Comparison of ENCODE assay signal across 9 cellular contexts in the genomic region with DNA sequence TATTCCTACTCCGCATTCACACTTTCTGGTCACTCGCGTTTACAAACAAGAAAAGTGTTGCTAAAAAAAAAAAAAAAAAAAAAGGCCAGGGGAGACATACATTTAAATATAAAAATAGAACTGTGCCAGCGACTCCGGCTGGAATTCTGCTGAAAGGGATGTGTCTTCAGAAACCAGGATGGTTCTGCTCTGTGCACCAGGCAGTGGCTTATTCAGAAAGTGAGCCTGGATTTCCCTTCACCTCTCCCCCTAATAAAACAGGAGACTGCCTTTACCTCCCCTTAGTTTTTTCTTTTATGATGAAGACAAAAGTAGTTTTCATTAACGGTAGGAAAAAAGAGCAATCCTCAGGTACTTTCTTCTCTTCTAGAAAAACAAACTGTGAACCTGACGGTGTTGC. TPM values are rescaled to one million over a fixed set of nuclear protein-coding genes. Genes with fewer than 3 reads are reported as not detected.
DNase-seq lines count a peak whose midpoint lies in the region; ATAC-seq, FAIRE-seq and TF ChIP-seq lines count a peak whose summit lies in the region.
"Had no signal": no experiment of that assay in that cellular context is flagged by ENCODE, and none has a peak within 500 bp of the region (broad histone marks: within the 10 kb centered on the region; RNA-seq: fewer than 3 reads in every experiment).

No MANE protein-coding gene starts in this region.

- H3K36me3 ChIP-seq in keratinocyte (ENCODE audit: control insufficient read depth in 2 of 2, extremely low read depth in 1 of 2, insufficient read depth in 2 of 2, low read length in 2 of 2) (no peaks in the 10 kb centered on the region), stomach (no peaks in the 10 kb centered on the region)

- no peaks in the 10 kb centered on the region for H3K79me2 ChIP-seq in keratinocyte (ENCODE audit: control insufficient read depth, insufficient read depth, low read length)

- in situ Hi-C loops in astrocyte of the spinal cord (cut with HindIII; ENCODE audit: low sequenced_read_pairs): no loop called here

- POLR2A ChIA-PET in GM10248 (lab: Yijun Ruan, JAX): no interaction called here

- no peaks in the 10 kb centered on the region for H4K20me1 ChIP-seq in keratinocyte (ENCODE audit: control insufficient read depth, extremely low read depth, insufficient read depth, low read length)

- H3K4me1 ChIP-seq in keratinocyte (ENCODE audit: control insufficient read depth, extremely low read depth, insufficient read depth, low read length): peaks cover 27% of the 10 kb centered on the region
- peaks cover 6 to 62% (median 38%) of the 10 kb centered on the region in 4 donors for H3K4me1 ChIP-seq in stomach

- no peak for ATAC-seq in GM21529 (IDR thresholded peaks at IDR 0.05; ENCODE audit: unreplicated experiment)
- no peak for ATAC-seq in HG02973 (IDR thresholded peaks at IDR 0.05; ENCODE audit: unreplicated experiment)

- CTCF ChIA-PET in GM10248 (lab: Yijun Ruan, JAX): interaction anchor here (12.7 kb wide), 1 partner anchor 62 kb away, joined by 164 read pairs; a partner anchor contains a TSS

- dilution Hi-C loops in keratinocyte (cut with MboI; ENCODE audit: extremely low pct_ligation_motif_present, low sequenced_read_pairs): no loop called here

- no peak for TF ChIP-seq EP300 in stomach (IDR thresholded peaks at IDR 0.05)

- H3K9me1 ChIP-seq in keratinocyte (ENCODE audit: control insufficient read depth, extremely low read depth, insufficient read depth, low read length): no peaks in the 10 kb centered on the region

- H2AFZ ChIP-seq in keratinocyte (ENCODE audit: control insufficient read depth, low read length): peak overlapping the region; percentile 81

- DNase-seq in HFF-Myc (ENCODE audit: extremely low read depth, low read depth) (no peak), astrocyte of the spinal cord (ENCODE audit: low read depth, low spot score) (peak; percentile 14), keratinocyte (ENCODE audit: low read depth, low spot score) (no peak), stomach (no peak), GM10248 (ENCODE audit: extremely low spot score) (no peak)
- no peak for DNase-seq in activated naive CD4-positive, alpha-beta T cell treated with anti-CD3 and anti-CD28 coated beads, Interleukin-2, amount 50 U/mL, for 16 hours

- no peak for TF ChIP-seq POLR2A in stomach (IDR thresholded peaks at IDR 0.05)

- H3K27me3 ChIP-seq in keratinocyte (ENCODE audit: control insufficient read depth, extremely low read depth, insufficient read depth, low read length) (no peaks in the 10 kb centered on the region), stomach (no peaks in the 10 kb centered on the region)

- 0 to 3% (median 1%) methylated on average over 7 of the region's 7 CpGs for WGBS in stomach, 5 donors

- H3K27ac ChIP-seq in keratinocyte (ENCODE audit: control insufficient read depth, insufficient read depth, low read length): peak overlapping the region; percentile 63
- H3K27ac ChIP-seq in stomach: peak overlapping the region; percentile 66 to 83 (median 71)

- no peaks in the 10 kb centered on the region for H3K9me3 ChIP-seq in keratinocyte (ENCODE audit: control insufficient read depth, low read depth, low read length)
- no peaks in the 10 kb centered on the region for H3K9me3 ChIP-seq in stomach

- no peak for FAIRE-seq in keratinocyte (lab: Jason Lieb, UNC)

- intact Hi-C loops in stomach (cut with DNase I; ENCODE audit: low total_unique reads): no loop called here

- peak overlapping the region; percentile 45 for H3K4me3 ChIP-seq in HFF-Myc (replicated peaks; ENCODE audit: low read depth, low read length)
- peak overlapping the region; percentile 42 for H3K4me3 ChIP-seq in astrocyte of the spinal cord (ENCODE audit: low read depth, low read length)
- peak overlapping the region; percentile 49 to 89 (median 86) for H3K4me3 ChIP-seq in keratinocyte (ENCODE audit: control insufficient read depth in 2 of 3, extremely low read depth in 1 of 3, insufficient read depth in 2 of 3, low read depth in 1 of 3, low read length in 3 of 3)
- H3K4me3 ChIP-seq in stomach: peak overlapping the region; percentile 46 to 64 (median 51)

- peak overlapping the region; percentile 91 for H3K4me2 ChIP-seq in keratinocyte (ENCODE audit: control insufficient read depth, extremely low read depth, insufficient read depth, low read depth, low read length)

- TF ChIP-seq CTCF in HFF-Myc (IDR thresholded peaks at IDR 0.05; ENCODE audit: low read depth, low read length, missing control alignments): no peak
- no peak for TF ChIP-seq CTCF in astrocyte of the spinal cord (IDR thresholded peaks at IDR 0.05; ENCODE audit: low read depth, low read length)
- TF ChIP-seq CTCF in keratinocyte (optimal IDR thresholded peaks at IDR 0.05 in 1 of 3, IDR thresholded peaks at IDR 0.05 in 1 of 3, conservative IDR thresholded peaks at IDR 0.05 in 1 of 3; ENCODE audit: extremely low read depth in 1 of 3, insufficient read depth in 2 of 3, low read length in 3 of 3): no peak
- TF ChIP-seq CTCF in stomach (IDR thresholded peaks at IDR 0.05): no peak
- TF ChIP-seq CTCF in GM10248 (IDR thresholded peaks at IDR 0.05; ENCODE audit: control extremely low read depth, extremely low read depth, low read depth, missing control alignments): no peak

- H3K9ac ChIP-seq in keratinocyte (ENCODE audit: control insufficient read depth, extremely low read depth, insufficient read depth, low read length): peak overlapping the region; percentile 75

RNA-seq across cellular contexts. Expression of a gene that starts 0.4 kb away (rescaled TPM):
- 28.4 to 32.8 TPM (median 29.1 TPM) in 3 replicates for polyA plus RNA-seq in keratinocyte
- polyA plus RNA-seq in keratinocyte (2011; ENCODE audit: low read depth): 5.9 TPM
- polyA plus RNA-seq in keratinocyte (2011; cell fraction: cytosol; rRNA removed): 15.2 and 18.2 TPM in 2 replicates
- polyA plus RNA-seq in keratinocyte (2011; cell fraction: nucleus; rRNA removed): 39.0 and 59.9 TPM in 2 replicates
- polyA plus RNA-seq in keratinocyte (2012; ENCODE audit: low replicate concordance): 17.7 and 37.9 TPM in 2 replicates
- polyA minus RNA-seq in keratinocyte: 49.8 to 132 TPM (median 73.3 TPM) in 3 replicates
- 24.4 TPM for polyA minus RNA-seq in keratinocyte (2011; cell fraction: cytosol; rRNA and poly(A)+ RNA removed)
- polyA minus RNA-seq in keratinocyte (2011; cell fraction: nucleus; rRNA and poly(A)+ RNA removed): 45.4 and 70.3 TPM in 2 replicates
- 100 to 1,000 TPM in 1 of 5 donors, 10 to 100 TPM in 3, 1 to 10 TPM in 1; 1.2 to 102 (median 43.7) TPM for total RNA-seq in stomach
- polyA plus RNA-seq in stomach: 10 to 100 TPM; 22.1 to 33.9 (median 22.4) TPM

RNA-seq across cellular contexts. Expression of a gene that starts 54.7 kb away (rescaled TPM):
- polyA plus RNA-seq in keratinocyte (not detected in 3 replicates), stomach (1 to 10 TPM in 2 of 3 donors, under 1 TPM in 1; 0.40 to 1.1 (median 1.1) TPM)
- not detected for polyA plus RNA-seq in keratinocyte (2011; ENCODE audit: low read depth)
- not detected in 2 replicates for polyA plus RNA-seq in keratinocyte (2011; cell fraction: cytosol; rRNA removed)
- not detected in 2 replicates for polyA plus RNA-seq in keratinocyte (2011; cell fraction: nucleus; rRNA removed)
- not detected in 2 replicates for polyA plus RNA-seq in keratinocyte (2012; ENCODE audit: low replicate concordance)
- not detected in 3 replicates for polyA minus RNA-seq in keratinocyte
- polyA minus RNA-seq in keratinocyte (2011; cell fraction: cytosol; rRNA and poly(A)+ RNA removed): not detected
- polyA minus RNA-seq in keratinocyte (2011; cell fraction: nucleus; rRNA and poly(A)+ RNA removed): not detected in 2 replicates
- total RNA-seq in stomach: not detected
- polyA plus RNA-seq: IgD-negative memory B cell had no signal
